21 cellular contexts compared by ENCODE assay signal in the genomic region with DNA sequence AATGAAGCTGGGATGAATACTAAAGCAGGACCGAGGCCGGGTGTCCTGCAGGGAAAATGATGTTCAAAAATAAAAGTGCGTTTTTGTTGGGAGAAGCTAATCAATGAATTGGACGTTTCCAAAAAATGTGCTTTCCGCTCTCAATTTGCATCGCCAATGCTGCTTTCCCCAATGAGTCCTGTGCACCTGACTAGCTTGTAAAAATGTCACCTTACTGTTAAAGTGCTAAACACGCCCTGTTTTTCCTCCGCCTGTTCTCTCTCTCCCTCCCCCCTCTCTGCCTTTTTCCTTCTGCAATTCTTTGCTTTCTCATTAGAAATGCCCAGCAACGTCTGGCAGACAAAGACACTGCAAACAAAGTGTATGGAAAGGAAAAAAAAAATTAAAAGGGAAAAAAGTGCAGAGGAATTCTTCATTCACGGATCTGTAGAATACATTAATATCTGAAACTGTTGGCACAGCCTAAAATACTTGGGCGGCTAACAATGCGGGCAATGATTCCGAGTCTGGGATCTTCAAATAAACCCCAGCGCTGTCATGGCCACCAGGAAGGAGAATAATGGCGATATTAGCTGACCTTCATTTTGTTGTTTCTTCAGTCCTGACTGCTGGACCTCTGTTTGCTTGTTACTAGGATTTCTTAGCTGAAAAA.
A peak's percentile ranks its signal among the peaks of the same experiment; 100 is the strongest.
DNase-seq lines count a peak whose midpoint lies in the region; ATAC-seq lines count a peak whose summit lies in the region.
"Had no signal": no experiment of that assay in that cellular context is flagged by ENCODE, and none has a peak within 500 bp of the region (broad histone marks: within the 10 kb centered on the region; RNA-seq: fewer than 3 reads in every experiment).

No MANE protein-coding gene starts in this region.

- intact Hi-C loops in posterior cingulate gyrus (cut with DNase I) = no loop called here

- H3K9me3 ChIP-seq in HUES6 (ENCODE audit: control insufficient read depth, insufficient read depth, low read depth, low read length) = peaks cover 18% of the 10 kb centered on the region
- H3K9me3 ChIP-seq: ovary had no signal

- ATAC-seq in GM18868 (IDR thresholded peaks at IDR 0.05; ENCODE audit: unreplicated experiment) = no peak
- ATAC-seq: activated CD8-positive, alpha-beta T cell treated with anti-CD3 and anti-CD28 coated beads for 36 hours; Panc1; sciatic nerve had no signal

- no peak overlapping the region for H3K9ac ChIP-seq in HUES6 (ENCODE audit: low read length)

- H3K4me1 ChIP-seq in HUES6 (ENCODE audit: control insufficient read depth, insufficient read depth, low read length) = peaks cover 34% of the 10 kb centered on the region

- peaks cover 18% of the 10 kb centered on the region for H3K27me3 ChIP-seq in HUES6 (ENCODE audit: control insufficient read depth, insufficient read depth, low read length)
- H3K27me3 ChIP-seq: cardiac muscle cell, ovary had no signal

- no peaks in the 10 kb centered on the region for H3K36me3 ChIP-seq in HUES6 (ENCODE audit: control insufficient read depth, insufficient read depth, low read length)
- H3K36me3 ChIP-seq: cardiac muscle cell, ovary had no signal

- DNase-seq in medulla oblongata (ENCODE audit: extremely low spot score) = peak; percentile 59
- DNase-seq in retina = peak; percentile 16
- DNase-seq in activated CD8-positive, alpha-beta memory T cell treated with anti-CD3 and anti-CD28 coated beads for 24 hours = no peak
- DNase-seq in hepatic stellate cell (ENCODE audit: low spot score) = no peak
- no peak for DNase-seq in posterior cingulate gyrus
- DNase-seq: activated CD4-positive, CD25-positive, alpha-beta regulatory T cell treated with anti-CD3 and anti-CD28 coated beads, Interleukin-2, amount 50 U/mL, for 72 hours; activated CD8-positive, alpha-beta T cell treated with anti-CD3 and anti-CD28 coated beads for 36 hours; activated effector memory CD4-positive, alpha-beta T cell treated with anti-CD3 and anti-CD28 coated beads, Interleukin-2, amount 50 U/mL, for 16 hours; HFFc6; KBM-7; NCI-H1417 treated with DMSO at 0.1 percent for 48 hours; NCI-H524 treated with DMSO at 0.1 percent for 48 hours; ovary; stimulated activated naive CD4-positive, alpha-beta T cell treated with Interleukin-2 at 50 U/mL for 16 hours had no signal

- H3K27ac ChIP-seq in HUES6 (ENCODE audit: low read depth, low read length) (no peak overlapping the region), cingulate gyrus (ENCODE audit: low read depth, low read length) (peak overlapping the region; percentile 62)
- H3K27ac ChIP-seq: C4-2B, cardiac muscle cell, ovary had no signal

- H3K4me3 ChIP-seq in HUES6 (ENCODE audit: low read depth, low read length) = peak overlapping the region; percentile 7; the same call in 1 of the 2 replicates
- H3K4me3 ChIP-seq: cardiac muscle cell, ovary had no signal

Comparison
In these comparisons a context has a peak if more than half of its experiments do, and no peak if none do; other contexts are left out.
1. DNase-seq: peak in medulla oblongata (single experiment) and retina (single experiment); none in activated CD8-positive, alpha-beta memory T cell treated with anti-CD3 and anti-CD28 coated beads for 24 hours (single experiment), hepatic stellate cell (single experiment) and posterior cingulate gyrus (0 of 10).